ENCODE assay signal across 13 cellular contexts in genomic region chr20:35653893-35654292, GRCh38. TPM values are rescaled to one million over a fixed set of nuclear protein-coding genes. Genes with fewer than 3 reads are reported as not detected.
DNase-seq lines count a peak whose midpoint lies in the region; TF ChIP-seq lines count a peak whose summit lies in the region.
"Had no signal": no experiment of that assay in that cellular context is flagged by ENCODE, and none has a peak within 500 bp of the region (broad histone marks: within the 10 kb centered on the region; RNA-seq: fewer than 3 reads in every experiment).

No MANE protein-coding gene starts in this region.

- H2BK12ac ChIP-seq in trophoblast cell (ENCODE audit: low read length) (no peak overlapping the region), neuronal stem cell (ENCODE audit: low read length) (no peak overlapping the region)

- H4K8ac ChIP-seq in trophoblast cell (ENCODE audit: low read depth, low read length) (no peak overlapping the region), neuronal stem cell (ENCODE audit: low read depth, low read length) (no peak overlapping the region)

- no peaks in the 10 kb centered on the region for H3K9me3 ChIP-seq in breast epithelium
- no peaks in the 10 kb centered on the region for H3K9me3 ChIP-seq in PC-9 (ENCODE audit: insufficient read depth, low read depth)
- no peaks in the 10 kb centered on the region for H3K9me3 ChIP-seq in trophoblast cell (ENCODE audit: insufficient read depth, low read depth, low read length)
- peaks cover 0 to 14% of the 10 kb centered on the region in 2 donors for H3K9me3 ChIP-seq in neuronal stem cell (replicated peaks in 1 of 2; ENCODE audit: control insufficient read depth in 2 of 2, insufficient read depth in 1 of 2, low read depth in 1 of 2, low read length in 2 of 2)
- H3K9me3 ChIP-seq: BLaER1 had no signal

- peaks cover 21% of the 10 kb centered on the region for H3F3A ChIP-seq in PC-9 (ENCODE audit: insufficient read depth, low read depth)

- no peak overlapping the region for H3K27ac Mint-ChIP-seq in MCF 10A (ENCODE audit: low read depth, unreplicated experiment)
- H3K27ac Mint-ChIP-seq: CD8-positive, alpha-beta memory T cell; IgD-negative memory B cell had no signal

- peak overlapping the region; percentile 54 for H3K4ac ChIP-seq in trophoblast cell (ENCODE audit: low read depth, low read length)
- no peak overlapping the region for H3K4ac ChIP-seq in neuronal stem cell (ENCODE audit: low read length)

- H3K18ac ChIP-seq in trophoblast cell (ENCODE audit: low read length): no peak overlapping the region
- no peak overlapping the region for H3K18ac ChIP-seq in neuronal stem cell (ENCODE audit: low read length)

- H2BK5ac ChIP-seq in trophoblast cell (ENCODE audit: low read depth, low read length, poor library complexity) (no peak overlapping the region), neuronal stem cell (ENCODE audit: low read length) (no peak overlapping the region)

- H3K36me3 Mint-ChIP-seq in MCF 10A (ENCODE audit: insufficient read depth, unreplicated experiment): peaks cover 26% of the 10 kb centered on the region

- TSS peak; percentile 9 for BruUV-seq in MCF 10A (replicated peaks; lab: Mats Ljungman, UMichigan)
- TSS peak; percentile 1 for BruUV-seq in PC-9 (replicated peaks; lab: Mats Ljungman, UMichigan)

- TF ChIP-seq CTCF in MCF 10A (IDR thresholded peaks at IDR 0.05; ENCODE audit: unreplicated experiment): no peak
- no peak for TF ChIP-seq CTCF in breast epithelium (IDR thresholded peaks at IDR 0.05)
- no peak for TF ChIP-seq CTCF in PC-9 (conservative IDR thresholded peaks at IDR 0.05)

- no peak overlapping the region for H3K4me2 ChIP-seq in PC-9
- H3K4me2 ChIP-seq in trophoblast cell (ENCODE audit: low read length): no peak overlapping the region
- H3K4me2 ChIP-seq in neuronal stem cell (ENCODE audit: insufficient read depth, low read length, poor library complexity, severe bottlenecking): no peak overlapping the region
- H3K4me2 ChIP-seq: BLaER1 had no signal

- POLR2A ChIA-PET in MCF 10A (lab: Yijun Ruan, JAX): interaction anchor here (0.9 to 6.0 kb wide), 2 partner anchors 10 to 20 kb away, joined by 3 to 54 read pairs; partner anchors contain the start of genes CPNE1 and RBM12
- POLR2A ChIA-PET in PC-9 (lab: Charles Lee; ENCODE audit: unreplicated experiment): interaction anchor here (0.7 kb wide), 1 partner anchor 774 kb away, joined by 3 read pairs; no protein-coding TSS in a partner anchor

- H2AFZ ChIP-seq in PC-9: no peak overlapping the region
- no peak overlapping the region for H2AFZ ChIP-seq in trophoblast cell (ENCODE audit: insufficient read depth, low read length, poor library complexity)
- H2AFZ ChIP-seq in neuronal stem cell (ENCODE audit: low read length): no peak overlapping the region

- CTCF ChIA-PET in MCF 10A (lab: Yijun Ruan, JAX): interaction anchor here (0.6 to 0.7 kb wide), 2 partner anchors 87 to 815 kb away, joined by 3 to 5 read pairs; no protein-coding TSS in a partner anchor
- CTCF ChIA-PET in PC-9 (lab: Charles Lee): no interaction called here

- intact Hi-C loops in MCF 10A (cut with micrococcal nuclease): no loop called here
- intact Hi-C loops in breast epithelium (cut with DNase I; ENCODE audit: low total_unique reads): no loop called here
- intact Hi-C loops in PC-9 (cut with micrococcal nuclease; ENCODE audit: unreplicated experiment): no loop called here

- H3K9me2 ChIP-seq in PC-9 (ENCODE audit: insufficient read depth): no peaks in the 10 kb centered on the region

- H3K9me3 Mint-ChIP-seq in MCF 10A (ENCODE audit: unreplicated experiment): no peaks in the 10 kb centered on the region
- H3K9me3 Mint-ChIP-seq: CD8-positive, alpha-beta memory T cell; IgD-negative memory B cell had no signal

- H3K36me3 ChIP-seq in breast epithelium (no peaks in the 10 kb centered on the region), PC-9 (ENCODE audit: low read depth) (peaks cover 51% of the 10 kb centered on the region), trophoblast cell (ENCODE audit: control insufficient read depth in 1 of 2, insufficient read depth in 2 of 2, low read length in 2 of 2) (peaks cover 19 to 29% of the 10 kb centered on the region in 2 experiments), neuronal stem cell (replicated peaks in 1 of 2; ENCODE audit: control insufficient read depth in 2 of 2, insufficient read depth in 2 of 2, low read length in 2 of 2) (peaks cover 21 to 97% of the 10 kb centered on the region in 2 donors)

- H3K4me3 Mint-ChIP-seq in MCF 10A (ENCODE audit: unreplicated experiment): no peak overlapping the region
- H3K4me3 Mint-ChIP-seq: CD8-positive, alpha-beta memory T cell; IgD-negative memory B cell had no signal

- no peak overlapping the region for H3K4me3 ChIP-seq in breast epithelium
- H3K4me3 ChIP-seq in PC-9: no peak overlapping the region
- H3K4me3 ChIP-seq in trophoblast cell (ENCODE audit: low read depth, low read length): no peak overlapping the region
- no peak overlapping the region for H3K4me3 ChIP-seq in neuronal stem cell (ENCODE audit: low read length in 2 of 2)
- H3K4me3 ChIP-seq: BLaER1 had no signal

- H3K79me2 ChIP-seq in PC-9 (ENCODE audit: low read depth) (peaks cover 100% of the 10 kb centered on the region), trophoblast cell (ENCODE audit: control insufficient read depth, insufficient read depth, low read length, poor library complexity) (peaks cover 11% of the 10 kb centered on the region)

- no peak for DNase-seq in MCF 10A (ENCODE audit: unreplicated experiment)
- no peak for DNase-seq in breast epithelium (ENCODE audit: low spot score in 2 of 2)
- DNase-seq in PC-9: no peak
- DNase-seq in trophoblast cell: no peak
- DNase-seq in neuronal stem cell (ENCODE audit: low spot score): no peak
- no peak for DNase-seq in activated naive CD4-positive, alpha-beta T cell (lab: John Stamatoyannopoulos, UW)
- DNase-seq: AML-193; CD8-positive, alpha-beta memory T cell; DMS 273 treated with DMSO at 0.1 percent for 48 hours; HCEC 1CT had no signal

- H2BK120ac ChIP-seq in trophoblast cell (ENCODE audit: insufficient read depth, low read length, poor library complexity) (no peak overlapping the region), neuronal stem cell (ENCODE audit: low read depth, low read length) (no peak overlapping the region)

- H3K14ac ChIP-seq in trophoblast cell (ENCODE audit: low read length) (no peak overlapping the region), neuronal stem cell (ENCODE audit: low read length) (no peak overlapping the region)

- H2BK15ac ChIP-seq in neuronal stem cell (ENCODE audit: low read length): no peak overlapping the region

- H3K79me1 ChIP-seq in trophoblast cell (ENCODE audit: low read length) (no peaks in the 10 kb centered on the region), neuronal stem cell (ENCODE audit: low read depth, low read length) (peaks cover 12% of the 10 kb centered on the region)

- no peak overlapping the region for H3K9ac ChIP-seq in trophoblast cell (ENCODE audit: low read length)
- no peak overlapping the region for H3K9ac ChIP-seq in neuronal stem cell (ENCODE audit: low read depth, low read length, poor library complexity)
- H3K9ac ChIP-seq: BLaER1 had no signal

- H2AK5ac ChIP-seq in trophoblast cell (ENCODE audit: low read length) (no peak overlapping the region), neuronal stem cell (ENCODE audit: low read depth, low read length) (no peak overlapping the region)

- WGBS in trophoblast cell (ENCODE audit: extremely low coverage, insufficient coverage, insufficient read length): no CpG with 5 or more reads among the region's 4 CpGs
- WGBS in neuronal stem cell (ENCODE audit: extremely low coverage in 2 of 2, insufficient read length in 2 of 2, insufficient replicate concordance in 1 of 2), 2 donors: no CpG with 5 or more reads among the region's 4 CpGs

- H3K23ac ChIP-seq in trophoblast cell (ENCODE audit: low read length) (no peak overlapping the region), neuronal stem cell (ENCODE audit: low read depth, low read length, poor library complexity) (no peak overlapping the region)

- H3K4me1 Mint-ChIP-seq in MCF 10A (ENCODE audit: insufficient read depth, unreplicated experiment): peaks cover 7% of the 10 kb centered on the region

- H3K27me3 Mint-ChIP-seq in MCF 10A (ENCODE audit: insufficient read depth, unreplicated experiment): no peaks in the 10 kb centered on the region
- H3K27me3 Mint-ChIP-seq: CD8-positive, alpha-beta memory T cell; IgD-negative memory B cell had no signal

- TF ChIP-seq POLR2A in breast epithelium (IDR thresholded peaks at IDR 0.05): no peak

- H4K20me1 ChIP-seq in PC-9 (ENCODE audit: insufficient read depth): peaks cover 94% of the 10 kb centered on the region

- peaks cover 0 to 8% of the 10 kb centered on the region in 2 donors for H3K4me1 ChIP-seq in breast epithelium
- H3K4me1 ChIP-seq in PC-9 (replicated peaks; ENCODE audit: insufficient read depth): 0 out of 2 replicates have a peak, but pooled peaks cover 5% of the 10 kb centered on the region
- no peaks in the 10 kb centered on the region for H3K4me1 ChIP-seq in trophoblast cell (ENCODE audit: control insufficient read depth in 1 of 2, insufficient read depth in 2 of 2, low read length in 2 of 2)
- H3K4me1 ChIP-seq in neuronal stem cell (ENCODE audit: control insufficient read depth in 2 of 2, insufficient read depth in 1 of 2, low read depth in 1 of 2, low read length in 2 of 2): no peaks in the 10 kb centered on the region

- H3K27me3 ChIP-seq in breast epithelium (no peaks in the 10 kb centered on the region), PC-9 (ENCODE audit: insufficient read depth, low read depth) (no peaks in the 10 kb centered on the region), trophoblast cell (ENCODE audit: insufficient read depth, low read length) (no peaks in the 10 kb centered on the region), neuronal stem cell (ENCODE audit: control insufficient read depth in 3 of 3, insufficient read depth in 3 of 3, low read depth in 1 of 3, low read length in 3 of 3) (no peaks in the 10 kb centered on the region)
- H3K27me3 ChIP-seq: BLaER1 had no signal

- H4K91ac ChIP-seq in trophoblast cell (ENCODE audit: low read depth, low read length) (no peak overlapping the region), neuronal stem cell (ENCODE audit: low read depth, low read length, poor library complexity) (no peak overlapping the region)

- H3K27ac ChIP-seq in breast epithelium (no peak overlapping the region), PC-9 (no peak overlapping the region), trophoblast cell (ENCODE audit: low read depth, low read length) (no peak overlapping the region), neuronal stem cell (replicated peaks; ENCODE audit: low read length) (no peak overlapping the region)
- H3K27ac ChIP-seq: 22Rv1, BLaER1 had no signal

- H4K12ac ChIP-seq in trophoblast cell (ENCODE audit: low read depth, low read length): no peak overlapping the region

RNA-seq across cellular contexts. Expression of gene CPNE1, which starts 10.8 kb away (rescaled TPM):
- total RNA-seq in MCF 10A (2022) (161 and 194 TPM in 2 replicates), breast epithelium (100 to 1,000 TPM in 2 of 3 donors, 10 to 100 TPM in 1; 41.1 to 135 (median 117) TPM), PC-9 (2021) (271 and 311 TPM in 2 replicates)
- polyA plus RNA-seq in trophoblast cell (2013): 121 and 122 TPM in 2 replicates
- 191 TPM for polyA plus RNA-seq in neuronal stem cell (2013, experiment 1 of 2)
- 176 TPM for polyA plus RNA-seq in neuronal stem cell (2013, experiment 2 of 2)

RNA-seq across cellular contexts. Expression of gene RBM12, which starts 10.8 kb away (rescaled TPM):
- total RNA-seq in MCF 10A (2022) (60.1 and 64.3 TPM in 2 replicates), breast epithelium (10 to 100 TPM; 22.7 to 40.1 (median 34.4) TPM), PC-9 (2021) (46.9 and 81.2 TPM in 2 replicates)
- polyA plus RNA-seq in trophoblast cell (2013): 99.5 and 101 TPM in 2 replicates
- polyA plus RNA-seq in neuronal stem cell (2013, experiment 1 of 2): 127 TPM
- 126 TPM for polyA plus RNA-seq in neuronal stem cell (2013, experiment 2 of 2)

RNA-seq across cellular contexts. Expression of gene SPAG4, which starts 38.3 kb away (rescaled TPM):
- total RNA-seq in MCF 10A (2022): 0.96 and 1.6 TPM in 2 replicates
- total RNA-seq in breast epithelium: 1 to 10 TPM; 3.4 to 9.2 (median 3.4) TPM
- total RNA-seq in PC-9 (2021): 14.1 and 22.9 TPM in 2 replicates
- 2.7 and 3.1 TPM in 2 replicates for polyA plus RNA-seq in trophoblast cell (2013)
- polyA plus RNA-seq in neuronal stem cell (2013, experiment 1 of 2): 3.1 TPM
- 3.2 TPM for polyA plus RNA-seq in neuronal stem cell (2013, experiment 2 of 2)

RNA-seq across cellular contexts. Expression of gene NFS1, which starts 45.3 kb away (rescaled TPM):
- total RNA-seq in MCF 10A (2022): 27.6 and 28.6 TPM in 2 replicates
- 10 to 100 TPM; 31.7 to 39.7 (median 36.1) TPM for total RNA-seq in breast epithelium
- 56.9 and 65.0 TPM in 2 replicates for total RNA-seq in PC-9 (2021)
- polyA plus RNA-seq in trophoblast cell (2013): 11.7 and 11.8 TPM in 2 replicates
- polyA plus RNA-seq in neuronal stem cell (2013, experiment 1 of 2): 11.1 TPM
- 11.3 TPM for polyA plus RNA-seq in neuronal stem cell (2013, experiment 2 of 2)

RNA-seq across cellular contexts. Expression of gene ROMO1, which starts 45.3 kb away (rescaled TPM):
- total RNA-seq in MCF 10A (2022) (173 and 192 TPM in 2 replicates), breast epithelium (100 to 1,000 TPM; 231 to 348 (median 306) TPM), PC-9 (2021) (175 and 271 TPM in 2 replicates)
- 506 and 511 TPM in 2 replicates for polyA plus RNA-seq in trophoblast cell (2013)
- polyA plus RNA-seq in neuronal stem cell (2013, experiment 1 of 2): 474 TPM
- 476 TPM for polyA plus RNA-seq in neuronal stem cell (2013, experiment 2 of 2)
